ENCODE assay signal across 22 cellular contexts in the genomic region with DNA sequence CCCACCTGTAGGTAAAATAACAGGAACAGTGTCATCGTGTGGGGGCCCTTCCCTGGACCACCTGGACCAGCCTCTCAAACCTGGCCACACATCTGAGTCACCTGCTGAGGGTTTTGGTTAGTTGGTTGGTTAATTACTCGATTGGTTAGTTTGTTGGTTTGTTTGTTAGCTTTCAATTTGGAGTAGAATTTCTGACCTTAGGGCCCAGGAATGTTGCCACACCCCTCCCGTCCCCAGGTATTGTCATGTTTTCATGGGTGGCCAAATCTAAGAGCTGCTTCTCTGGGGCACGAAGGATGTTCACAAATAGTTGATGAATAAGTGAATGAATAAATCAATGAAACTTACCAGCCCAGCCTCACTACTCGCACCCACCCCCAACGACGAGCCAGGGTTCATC. TPM values are rescaled to one million over a fixed set of nuclear protein-coding genes. Genes with fewer than 3 reads are reported as not detected.
A peak's percentile ranks its signal among the peaks of the same experiment; 100 is the strongest.
DNase-seq lines count a peak whose midpoint lies in the region; ATAC-seq, FAIRE-seq and TF ChIP-seq lines count a peak whose summit lies in the region.
"Had no signal": no experiment of that assay in that cellular context is flagged by ENCODE, and none has a peak within 500 bp of the region (broad histone marks: within the 10 kb centered on the region; RNA-seq: fewer than 3 reads in every experiment).

No MANE protein-coding gene starts in this region.

- peak overlapping the region; percentile 58 for H3K4me3 Mint-ChIP-seq in neural progenitor cell
- no peak overlapping the region for H3K4me3 Mint-ChIP-seq in activated T-cell treated with anti-CD3 and anti-CD28 coated beads, Interleukin-2, amount 50 U/mL, for 72 hours
- H3K4me3 Mint-ChIP-seq: CD8-positive, alpha-beta T cell had no signal

- H3K79me2 ChIP-seq in neural progenitor cell (ENCODE audit: low read depth) (no peaks in the 10 kb centered on the region), HepG2 (ENCODE audit: insufficient read depth, low read length) (no peaks in the 10 kb centered on the region)

- H3K27me3 ChIP-seq in bronchial epithelial cell (ENCODE audit: control insufficient read depth, insufficient read depth, low read length) (peaks cover 46% of the 10 kb centered on the region), neural progenitor cell (no peaks in the 10 kb centered on the region), HepG2 (ENCODE audit: control insufficient read depth in 1 of 2, insufficient read depth in 2 of 2, low read length in 2 of 2) (peaks cover 15 to 87% of the 10 kb centered on the region in 2 experiments)

- no TSS peak for BruUV-seq in HepG2 (replicated peaks; lab: Mats Ljungman, UMichigan)

- peak overlapping the region; percentile 33 for H3K27ac Mint-ChIP-seq in neural progenitor cell
- no peak overlapping the region for H3K27ac Mint-ChIP-seq in activated T-cell treated with anti-CD3 and anti-CD28 coated beads, Interleukin-2, amount 50 U/mL, for 72 hours
- H3K27ac Mint-ChIP-seq: CD8-positive, alpha-beta T cell had no signal

- no peak for TF ChIP-seq POLR2A in HepG2 (IDR thresholded peaks at IDR 0.05; ENCODE audit: insufficient read depth in 1 of 2, low read depth in 2 of 2, low read length in 2 of 2)

- DNase-seq in bronchial epithelial cell (ENCODE audit: low read depth): no peak
- DNase-seq in neural progenitor cell (ENCODE audit: low spot score): no peak
- no peak for DNase-seq in HepG2 (ENCODE audit: low spot score)
- DNase-seq in Right ventricle myocardium superior: no peak
- DNase-seq in activated T-cell treated with anti-CD3 and anti-CD28 coated beads, Interleukin-2, amount 50 U/mL, for 72 hours: no peak
- DNase-seq: AML-193; Caco-2; CD8-positive, alpha-beta T cell; GM23248; HCEC 1CT; MM.1S; SHP77 treated with DMSO at 0.1 percent for 48 hours had no signal

- ATAC-seq in HepG2: no peak
- ATAC-seq in Right ventricle myocardium superior (ENCODE audit: poor library complexity): no peak
- ATAC-seq in GM19035 (IDR thresholded peaks at IDR 0.05; ENCODE audit: unreplicated experiment): no peak
- ATAC-seq in activated T-cell treated with anti-CD3 and anti-CD28 coated beads, Interleukin-2, amount 50 U/mL, for 72 hours (replicated peaks in 1 of 2): no peak
- ATAC-seq: CD8-positive, alpha-beta T cell; Panc1 had no signal

- no peaks in the 10 kb centered on the region for H4K20me1 ChIP-seq in neural progenitor cell (ENCODE audit: low read depth)
- peaks cover 11% of the 10 kb centered on the region; the same call in 1 of the 2 replicates for H4K20me1 ChIP-seq in HepG2 (ENCODE audit: insufficient read depth, low read length)

- CTCF ChIA-PET in HepG2 (lab: Yijun Ruan, JAX; ENCODE audit: low intra/inter-chr PET ratio, low total read pairs): no interaction called here

- TF ChIP-seq CTCF in bronchial epithelial cell (IDR thresholded peaks at IDR 0.05; ENCODE audit: insufficient read depth, low read length, severe bottlenecking) (no peak), neural progenitor cell (IDR thresholded peaks at IDR 0.05) (no peak), HepG2 (CRISPR knock-in tag; IDR thresholded peaks at IDR 0.05) (no peak)

- in situ Hi-C loops in HepG2 (cut with HindIII; ENCODE audit: extremely low pct_ligation_motif_present, low pct_unique_long_range_greater_than_20kb): no loop called here

- TF ChIP-seq RAD21 in Ishikawa (IDR thresholded peaks at IDR 0.05; ENCODE audit: low read depth): no peak
- TF ChIP-seq RAD21 in HepG2 (CRISPR knock-in tag; IDR thresholded peaks at IDR 0.05): no peak

- H3K4me2 ChIP-seq in neural progenitor cell (no peak overlapping the region), HepG2 (ENCODE audit: low read depth, low read length) (no peak overlapping the region)
- H3K4me2 ChIP-seq: KMS-11 had no signal

- no peaks in the 10 kb centered on the region for H3K9me3 Mint-ChIP-seq in neural progenitor cell
- H3K9me3 Mint-ChIP-seq in activated T-cell treated with anti-CD3 and anti-CD28 coated beads, Interleukin-2, amount 50 U/mL, for 72 hours: no peaks in the 10 kb centered on the region
- H3K9me3 Mint-ChIP-seq: CD8-positive, alpha-beta T cell had no signal

- TF ChIP-seq EP300 in Ishikawa (IDR thresholded peaks at IDR 0.05; ENCODE audit: borderline replicate concordance) (no peak), HepG2 (IDR thresholded peaks at IDR 0.05; ENCODE audit: low read depth in 2 of 2, low read length in 2 of 2) (no peak), HepG2 (CRISPR knock-in tag; IDR thresholded peaks at IDR 0.05; ENCODE audit: borderline replicate concordance) (no peak)

- no peak overlapping the region for H2AFZ ChIP-seq in neural progenitor cell (replicated peaks)
- no peak overlapping the region for H2AFZ ChIP-seq in HepG2 (ENCODE audit: low read length)
- H2AFZ ChIP-seq: GM23248 had no signal

- H3K4me1 ChIP-seq in ES-I3 (ENCODE audit: insufficient read depth, low read length) (peaks cover 43% of the 10 kb centered on the region; the same call in 1 of the 2 replicates), neural progenitor cell (peaks cover 61% of the 10 kb centered on the region), HepG2 (ENCODE audit: insufficient read depth, low read length) (no peaks in the 10 kb centered on the region)
- H3K4me1 ChIP-seq: Caco-2 had no signal

- FAIRE-seq in bronchial epithelial cell (lab: Jason Lieb, UNC) (peak; percentile 89), HepG2 (lab: Jason Lieb, UNC) (no peak)
- FAIRE-seq: A204.1, GM12892 had no signal

- H3K9ac ChIP-seq in ES-I3 (ENCODE audit: low read depth, low read length): 0 out of 2 replicates have a peak overlapping the region, but pooled peaks have one; percentile 6
- no peak overlapping the region for H3K9ac ChIP-seq in neural progenitor cell
- H3K9ac ChIP-seq in HepG2 (ENCODE audit: insufficient read depth, low read depth, low read length): no peak overlapping the region
- H3K9ac ChIP-seq: GM23248, KMS-11 had no signal

- H3F3A ChIP-seq in neural progenitor cell (ENCODE audit: low read depth): peaks cover 48% of the 10 kb centered on the region

- intact Hi-C loops in HepG2 (cut with micrococcal nuclease; ENCODE audit: unreplicated experiment): no loop called here
- intact Hi-C loops in Right ventricle myocardium superior (cut with DNase I): no loop called here

- H3K36me3 ChIP-seq in ES-I3 (ENCODE audit: insufficient read depth, low read length) (no peaks in the 10 kb centered on the region), bronchial epithelial cell (ENCODE audit: control insufficient read depth, insufficient read depth, low read length) (no peaks in the 10 kb centered on the region), neural progenitor cell (no peaks in the 10 kb centered on the region), HepG2 (replicated peaks in 1 of 2; ENCODE audit: control insufficient read depth in 1 of 2, insufficient read depth in 2 of 2, low read length in 2 of 2) (no peaks in the 10 kb centered on the region)

- no peaks in the 10 kb centered on the region for H3K36me3 Mint-ChIP-seq in neural progenitor cell
- H3K36me3 Mint-ChIP-seq in activated T-cell treated with anti-CD3 and anti-CD28 coated beads, Interleukin-2, amount 50 U/mL, for 72 hours (ENCODE audit: insufficient read depth in 2 of 2): no peaks in the 10 kb centered on the region
- H3K36me3 Mint-ChIP-seq: CD8-positive, alpha-beta T cell had no signal

- H3K27me3 Mint-ChIP-seq in neural progenitor cell (ENCODE audit: insufficient read depth, low read depth): peaks cover 20% of the 10 kb centered on the region
- H3K27me3 Mint-ChIP-seq in activated T-cell treated with anti-CD3 and anti-CD28 coated beads, Interleukin-2, amount 50 U/mL, for 72 hours (ENCODE audit: low read depth): peaks cover 9% of the 10 kb centered on the region

- H3K4me1 Mint-ChIP-seq in neural progenitor cell: peaks cover 59% of the 10 kb centered on the region
- H3K4me1 Mint-ChIP-seq in activated T-cell treated with anti-CD3 and anti-CD28 coated beads, Interleukin-2, amount 50 U/mL, for 72 hours (ENCODE audit: low read depth): peaks cover 5% of the 10 kb centered on the region

- H3K9me3 ChIP-seq in ES-I3 (ENCODE audit: control insufficient read depth, insufficient read depth, low read length) (no peaks in the 10 kb centered on the region), neural progenitor cell (ENCODE audit: low read depth) (no peaks in the 10 kb centered on the region), HepG2 (ENCODE audit: low read length) (no peaks in the 10 kb centered on the region)
- H3K9me3 ChIP-seq: Caco-2 had no signal

- 13% methylated on average over 6 of the region's 7 CpGs for WGBS in HepG2 (ENCODE audit: low lambda C conversion rate)

- POLR2A ChIA-PET in HepG2 (lab: Yijun Ruan, JAX): no interaction called here

- H3K27ac ChIP-seq in neural progenitor cell (no peak overlapping the region), HepG2 (ENCODE audit: extremely low read length, insufficient read depth, low read length) (no peak overlapping the region)
- H3K27ac ChIP-seq: C4-2B, GM23248, HL-60, KMS-11, RWPE1 had no signal

- no peak overlapping the region for H3K4me3 ChIP-seq in bronchial epithelial cell (ENCODE audit: low read depth, low read length)
- H3K4me3 ChIP-seq in neural progenitor cell: no peak overlapping the region
- H3K4me3 ChIP-seq in HepG2 (replicated peaks in 1 of 3; ENCODE audit: insufficient read depth in 1 of 3, low read depth in 2 of 3, low read length in 3 of 3): no peak overlapping the region
- H3K4me3 ChIP-seq: GM23248 had no signal

RNA-seq across cellular contexts. Expression of gene NTNG2, which starts 21.9 kb away (rescaled TPM):
- total RNA-seq in bronchial epithelial cell (under 0.01 TPM in 1 of 2 replicates, not detected in the other), neural progenitor cell (ENCODE audit: low replicate concordance) (1.0 and 1.2 TPM in 2 replicates), HepG2 (2016; rRNA removed; fragmentation: Illumina TruSeq; extraction: Trizol) (0.02 TPM in 1 of 2 replicates, not detected in the other), Right ventricle myocardium superior (1.8 TPM)
- not detected in 2 replicates for total RNA-seq in HepG2 (2016; cell fraction: cytosol; rRNA removed; fragmentation: Illumina TruSeq; extraction: Trizol; ENCODE audit: low read depth)
- total RNA-seq in HepG2 (2016; cell fraction: insoluble cytoplasmic fraction; rRNA removed; fragmentation: Illumina TruSeq; extraction: Trizol): not detected in 2 replicates
- total RNA-seq in HepG2 (2016; cell fraction: membrane; rRNA removed; fragmentation: Illumina TruSeq; extraction: Trizol): not detected in 2 replicates
- total RNA-seq in HepG2 (2016; cell fraction: nucleus; rRNA removed; fragmentation: Illumina TruSeq; extraction: Trizol): not detected in 2 replicates
- polyA plus RNA-seq in HepG2 (2011; rRNA removed): 0.36 TPM in 1 of 2 replicates, not detected in the other
- polyA plus RNA-seq in HepG2 (2011; cell fraction: cytosol; rRNA removed): 0.01 and 0.34 TPM in 2 replicates
- polyA plus RNA-seq in HepG2 (2011; cell fraction: nucleus; rRNA removed): 0.96 and 1.5 TPM in 2 replicates
- not detected in 2 replicates for polyA plus RNA-seq in HepG2 (2012)
- not detected in 2 replicates for polyA plus RNA-seq in HepG2 (2016; cell fraction: cytosol; fragmentation: Illumina TruSeq; extraction: Trizol; ENCODE audit: low read depth)
- polyA plus RNA-seq in HepG2 (2016; cell fraction: insoluble cytoplasmic fraction; fragmentation: Illumina TruSeq; extraction: Trizol; ENCODE audit: low read depth): not detected in 2 replicates
- 0.27 TPM in 1 of 2 replicates, not detected in the other for polyA plus RNA-seq in HepG2 (2016; cell fraction: membrane; fragmentation: Illumina TruSeq; extraction: Trizol; ENCODE audit: low read depth)
- polyA plus RNA-seq in HepG2 (2016; cell fraction: nucleus; fragmentation: Illumina TruSeq; extraction: Trizol; ENCODE audit: insufficient read depth, low read depth): not detected in 2 replicates
- polyA minus RNA-seq in HepG2 (2011; rRNA and poly(A)+ RNA removed; ENCODE audit: low replicate concordance): 0.02 and 0.05 TPM in 2 replicates
- polyA minus RNA-seq in HepG2 (2011; cell fraction: cytosol; rRNA and poly(A)+ RNA removed): not detected in 2 replicates
- not detected in 2 replicates for polyA minus RNA-seq in HepG2 (2011; cell fraction: nucleus; rRNA and poly(A)+ RNA removed)
- total RNA-seq in activated T-cell treated with anti-CD3 and anti-CD28 coated beads, Interleukin-2, amount 50 U/mL, for 72 hours: 1 to 10 TPM; 3.2 to 5.4 TPM
- total RNA-seq: Caco-2 had no signal
